In the genomic region with DNA sequence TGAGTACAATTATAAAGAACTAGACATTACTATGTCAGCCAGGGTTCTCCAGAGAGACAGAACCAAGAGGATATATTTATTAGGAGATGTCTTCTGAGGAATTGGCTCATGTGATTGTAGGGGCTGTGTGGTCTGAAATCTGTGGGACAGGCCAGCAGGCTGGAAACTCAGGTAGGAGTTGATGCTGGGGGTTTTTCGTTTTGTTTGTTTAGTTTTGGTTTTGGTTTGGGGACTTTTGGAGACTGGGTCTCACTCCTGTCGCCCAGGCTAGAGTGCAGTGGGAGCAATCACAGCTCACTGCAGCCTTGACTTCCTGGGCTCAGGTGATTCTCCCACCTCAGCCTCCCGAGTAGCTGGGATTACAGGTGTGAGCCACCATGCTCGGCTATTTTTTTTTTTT, we compare ENCODE assay signal across 24 cellular contexts.
"Had no signal": no experiment of that assay in that cellular context is flagged by ENCODE, and none has a peak within 500 bp of the region (broad histone marks: within the 10 kb centered on the region; RNA-seq: fewer than 3 reads in every experiment).

No MANE protein-coding gene starts in this region.

- H3K4me3 ChIP-seq: breast epithelium, esophagus squamous epithelium, left ventricle myocardium inferior, mucosa of descending colon, right atrium auricular region, smooth muscle cell, uterus had no signal

- H3K27me3 ChIP-seq: breast epithelium, esophagus squamous epithelium, right atrium auricular region, uterus had no signal

- H3K4me2 ChIP-seq: smooth muscle cell had no signal

- H3K36me3 ChIP-seq: breast epithelium, esophagus squamous epithelium, left ventricle myocardium inferior, right atrium auricular region, uterus had no signal

- ATAC-seq: mucosa of descending colon; natural killer cell treated with Interleukin-12 subunit alpha and Interleukin-12 subunit beta and Interleukin-15 and Interleukin-18, amount 100 ng/mL, for 72 hours; stimulated activated naive B cell treated with anti-CD40 and anti-IgM and Interleukin-4, amounts not matched to agents 10 μg/mL and 1 μg/mL and 100 μg/mL, for 72 hours had no signal

- DNase-seq: activated CD4-positive, alpha-beta memory T cell treated with anti-CD3 and anti-CD28 coated beads for 36 hours; activated CD4-positive, alpha-beta T cell treated with anti-CD3 and anti-CD28 coated beads, Interleukin-2, amount 10 ng/mL, durations not matched to agents 24 days and 14 days; activated CD4-positive, CD25-positive, alpha-beta regulatory T cell treated with anti-CD3 and anti-CD28 coated beads, Interleukin-2, amount 50 U/mL, for 72 hours; activated effector memory CD4-positive, alpha-beta T cell treated with Interleukin-2 at 50 U/mL for 16 hours; activated naive CD4-positive, alpha-beta T cell treated with Interleukin-2 at 50 U/mL for 16 hours; activated naive CD8-positive, alpha-beta T cell treated with anti-CD3 and anti-CD28 coated beads, Interleukin-2, amount 10 ng/mL, durations not matched to agents 7 days and 5 days; activated T-cell treated with anti-CD3 and anti-CD28 coated beads, Interleukin-2, amount 50 U/mL, for 48 hours; amniotic stem cell; central memory CD4-positive, alpha-beta T cell; esophagus squamous epithelium; foreskin melanocyte; left ventricle myocardium inferior; mucosa of descending colon; stimulated activated CD4-positive, alpha-beta T cell treated with anti-CD3 and anti-CD28 coated beads, Interleukin-1b, Interleukin-23, amount 100 ng/mL, for 48 hours; stimulated activated CD4-positive, alpha-beta T cell treated with anti-CD3 and anti-CD28 coated beads, Interleukin-4, amount 100 ng/mL, for 4 hours; stimulated activated CD8-positive, alpha-beta memory T cell treated with anti-CD3 and anti-CD28 coated beads, Interleukin-4, amount 100 ng/mL, for 48 hours; stimulated activated naive B cell treated with anti-CD40 and anti-IgM and Interleukin-4, amounts not matched to agents 10 μg/mL and 1 μg/mL and 100 μg/mL, for 72 hours; uterus had no signal

- H3K36me3 Mint-ChIP-seq: activated CD4-positive, alpha-beta memory T cell treated with anti-CD3 and anti-CD28 coated beads for 36 hours; activated naive CD8-positive, alpha-beta T cell treated with anti-CD3 and anti-CD28 coated beads, Interleukin-2, amount 10 ng/mL, durations not matched to agents 7 days and 5 days; natural killer cell treated with Interleukin-12 subunit alpha and Interleukin-12 subunit beta and Interleukin-15 and Interleukin-18, amount 100 ng/mL, for 72 hours; stimulated activated naive B cell treated with anti-CD40 and anti-IgM and Interleukin-4, amounts not matched to agents 10 μg/mL and 1 μg/mL and 100 μg/mL, for 72 hours; type B pancreatic cell had no signal

- H3K9me3 Mint-ChIP-seq: activated CD4-positive, alpha-beta memory T cell treated with anti-CD3 and anti-CD28 coated beads for 36 hours; activated CD4-positive, alpha-beta T cell treated with anti-CD3 and anti-CD28 coated beads, Interleukin-2, amount 10 ng/mL, durations not matched to agents 24 days and 14 days; activated naive CD8-positive, alpha-beta T cell treated with anti-CD3 and anti-CD28 coated beads, Interleukin-2, amount 10 ng/mL, durations not matched to agents 7 days and 5 days; natural killer cell treated with Interleukin-12 subunit alpha and Interleukin-12 subunit beta and Interleukin-15 and Interleukin-18, amount 100 ng/mL, for 72 hours; T-helper 1 cell treated with Interleukin-12 subunit alpha and Interleukin-12 subunit beta and Interleukin-4 antibody, amounts not matched to agents 30 μg/mL and 1 μg/mL, for 36 hours; type B pancreatic cell had no signal

- H3K4me1 Mint-ChIP-seq: activated naive CD8-positive, alpha-beta T cell treated with anti-CD3 and anti-CD28 coated beads, Interleukin-2, amount 10 ng/mL, durations not matched to agents 7 days and 5 days had no signal

- H3K27me3 Mint-ChIP-seq: activated CD4-positive, alpha-beta memory T cell treated with anti-CD3 and anti-CD28 coated beads for 36 hours; type B pancreatic cell had no signal

- H3K4me1 ChIP-seq: breast epithelium, left ventricle myocardium inferior, right atrium auricular region, uterus had no signal

- H3K27ac Mint-ChIP-seq: activated CD4-positive, alpha-beta memory T cell treated with anti-CD3 and anti-CD28 coated beads for 36 hours; activated CD4-positive, alpha-beta T cell treated with anti-CD3 and anti-CD28 coated beads, Interleukin-2, amount 10 ng/mL, durations not matched to agents 24 days and 14 days; activated naive CD8-positive, alpha-beta T cell treated with anti-CD3 and anti-CD28 coated beads, Interleukin-2, amount 10 ng/mL, durations not matched to agents 7 days and 5 days; natural killer cell treated with Interleukin-12 subunit alpha and Interleukin-12 subunit beta and Interleukin-15 and Interleukin-18, amount 100 ng/mL, for 72 hours; stimulated activated naive B cell treated with anti-CD40 and anti-IgM and Interleukin-4, amounts not matched to agents 10 μg/mL and 1 μg/mL and 100 μg/mL, for 72 hours; T-helper 1 cell treated with Interleukin-12 subunit alpha and Interleukin-12 subunit beta and Interleukin-4 antibody, amounts not matched to agents 30 μg/mL and 1 μg/mL, for 36 hours; type B pancreatic cell had no signal

- H3K4me3 Mint-ChIP-seq: activated CD4-positive, alpha-beta memory T cell treated with anti-CD3 and anti-CD28 coated beads for 36 hours; activated CD4-positive, alpha-beta T cell treated with anti-CD3 and anti-CD28 coated beads, Interleukin-2, amount 10 ng/mL, durations not matched to agents 24 days and 14 days; activated naive CD8-positive, alpha-beta T cell treated with anti-CD3 and anti-CD28 coated beads, Interleukin-2, amount 10 ng/mL, durations not matched to agents 7 days and 5 days; natural killer cell treated with Interleukin-12 subunit alpha and Interleukin-12 subunit beta and Interleukin-15 and Interleukin-18, amount 100 ng/mL, for 72 hours; stimulated activated naive B cell treated with anti-CD40 and anti-IgM and Interleukin-4, amounts not matched to agents 10 μg/mL and 1 μg/mL and 100 μg/mL, for 72 hours; T-helper 1 cell treated with Interleukin-12 subunit alpha and Interleukin-12 subunit beta and Interleukin-4 antibody, amounts not matched to agents 30 μg/mL and 1 μg/mL, for 36 hours; type B pancreatic cell had no signal

- H3K27ac ChIP-seq: breast epithelium, esophagus squamous epithelium, left ventricle myocardium inferior, right atrium auricular region, uterus had no signal
